18 cellular contexts compared by ENCODE assay signal in genomic region chr4:85398276-85398675, GRCh38.
DNase-seq lines count a peak whose midpoint lies in the region; ATAC-seq and TF ChIP-seq lines count a peak whose summit lies in the region.
"Had no signal": no experiment of that assay in that cellular context is flagged by ENCODE, and none has a peak within 500 bp of the region (broad histone marks: within the 10 kb centered on the region; RNA-seq: fewer than 3 reads in every experiment).

No MANE protein-coding gene starts in this region.

- H3K4me2 ChIP-seq in neural progenitor cell = no peak overlapping the region

- TF ChIP-seq CTCF in gastroesophageal sphincter (IDR thresholded peaks at IDR 0.05) (no peak), neural progenitor cell (IDR thresholded peaks at IDR 0.05) (no peak)

- TF ChIP-seq EP300 in gastroesophageal sphincter (IDR thresholded peaks at IDR 0.05) = no peak

- H3K9me3 ChIP-seq in adipocyte (ENCODE audit: control insufficient read depth, low read length) (no peaks in the 10 kb centered on the region), gastroesophageal sphincter (no peaks in the 10 kb centered on the region), neural progenitor cell (ENCODE audit: low read depth) (no peaks in the 10 kb centered on the region)
- H3K9me3 ChIP-seq: body of pancreas, Peyer's patch, prostate gland, stomach had no signal

- ATAC-seq in gastroesophageal sphincter = peak; percentile 59
- ATAC-seq in activated naive CD8-positive, alpha-beta T cell treated with anti-CD3 and anti-CD28 coated beads, Interleukin-2, amount 50 U/mL, for 24 hours = no peak
- ATAC-seq: body of pancreas; naive thymus-derived CD8-positive, alpha-beta T cell had no signal

- no peaks in the 10 kb centered on the region for H3F3A ChIP-seq in neural progenitor cell (ENCODE audit: low read depth)

- H3K27me3 ChIP-seq in adipocyte (replicated peaks; ENCODE audit: control insufficient read depth, insufficient read depth, low read length) (no peaks in the 10 kb centered on the region), gastroesophageal sphincter (no peaks in the 10 kb centered on the region), neural progenitor cell (no peaks in the 10 kb centered on the region)
- H3K27me3 ChIP-seq: body of pancreas, dorsolateral prefrontal cortex, Peyer's patch, stomach had no signal

- no peak overlapping the region for H3K27ac Mint-ChIP-seq in neural progenitor cell
- no peak overlapping the region for H3K27ac Mint-ChIP-seq in activated naive CD8-positive, alpha-beta T cell treated with anti-CD3 and anti-CD28 coated beads, Interleukin-2, amount 50 U/mL, for 24 hours
- H3K27ac Mint-ChIP-seq: naive thymus-derived CD8-positive, alpha-beta T cell had no signal

- H3K9me3 Mint-ChIP-seq in neural progenitor cell = no peaks in the 10 kb centered on the region
- H3K9me3 Mint-ChIP-seq in activated naive CD8-positive, alpha-beta T cell treated with anti-CD3 and anti-CD28 coated beads, Interleukin-2, amount 50 U/mL, for 24 hours = peaks cover 10% of the 10 kb centered on the region

- TF ChIP-seq POLR2A in gastroesophageal sphincter (IDR thresholded peaks at IDR 0.05) = no peak

- H3K4me1 ChIP-seq in adipocyte (ENCODE audit: control insufficient read depth, insufficient read depth, low read length) (peaks cover 20% of the 10 kb centered on the region), gastroesophageal sphincter (no peaks in the 10 kb centered on the region), neural progenitor cell (no peaks in the 10 kb centered on the region)
- H3K4me1 ChIP-seq: body of pancreas, Peyer's patch, prostate gland, stomach had no signal

- no peaks in the 10 kb centered on the region for H4K20me1 ChIP-seq in neural progenitor cell (ENCODE audit: low read depth)

- H3K4me1 Mint-ChIP-seq in neural progenitor cell = peaks cover 12% of the 10 kb centered on the region
- H3K4me1 Mint-ChIP-seq in activated naive CD8-positive, alpha-beta T cell treated with anti-CD3 and anti-CD28 coated beads, Interleukin-2, amount 50 U/mL, for 24 hours = no peaks in the 10 kb centered on the region
- H3K4me1 Mint-ChIP-seq: naive thymus-derived CD8-positive, alpha-beta T cell had no signal

- no peak overlapping the region for H3K27ac ChIP-seq in gastroesophageal sphincter
- H3K27ac ChIP-seq in neural progenitor cell = no peak overlapping the region
- H3K27ac ChIP-seq: body of pancreas, dorsolateral prefrontal cortex, Peyer's patch, prostate gland, stomach had no signal

- H2AFZ ChIP-seq in neural progenitor cell (replicated peaks) = peak overlapping the region; percentile 46

- no peaks in the 10 kb centered on the region for H3K27me3 Mint-ChIP-seq in neural progenitor cell (ENCODE audit: insufficient read depth, low read depth)
- H3K27me3 Mint-ChIP-seq in activated naive CD8-positive, alpha-beta T cell treated with anti-CD3 and anti-CD28 coated beads, Interleukin-2, amount 50 U/mL, for 24 hours = no peaks in the 10 kb centered on the region
- H3K27me3 Mint-ChIP-seq: naive thymus-derived CD8-positive, alpha-beta T cell had no signal

- peak; percentile 37 for DNase-seq in EH (ENCODE audit: low read depth)
- peak; percentile 72 for DNase-seq in adipocyte (ENCODE audit: low read depth)
- no peak for DNase-seq in neural progenitor cell (ENCODE audit: low spot score)
- no peak for DNase-seq in RPMI8226
- no peak for DNase-seq in mucosa of gallbladder (ENCODE audit: low spot score)
- DNase-seq in NCI-H187 treated with DMSO at 0.1 percent for 48 hours (lab: John Stamatoyannopoulos, UW) = no peak
- DNase-seq in activated naive CD8-positive, alpha-beta T cell treated with anti-CD3 and anti-CD28 coated beads, Interleukin-2, amount 50 U/mL, for 24 hours = no peak
- DNase-seq: activated CD8-positive, alpha-beta memory T cell treated with anti-CD3 and anti-CD28 coated beads, Interleukin-2, amount 50 U/mL, for 4 hours; dorsolateral prefrontal cortex; KBM-7; naive thymus-derived CD8-positive, alpha-beta T cell; NCI-H1092 treated with DMSO at 0.1 percent for 48 hours; Peyer's patch; stimulated activated CD4-positive, alpha-beta T cell treated with anti-CD3 and anti-CD28 coated beads, Interleukin-15, amount 100 ng/mL, for 24 hours; stomach had no signal

- 33 to 80% methylated on average over 1 of the region's 1 CpG for WGBS in gastroesophageal sphincter (ENCODE audit: low coverage in 1 of 2), 2 donors

- H3K4me3 Mint-ChIP-seq in neural progenitor cell = no peak overlapping the region
- H3K4me3 Mint-ChIP-seq in activated naive CD8-positive, alpha-beta T cell treated with anti-CD3 and anti-CD28 coated beads, Interleukin-2, amount 50 U/mL, for 24 hours = no peak overlapping the region
- H3K4me3 Mint-ChIP-seq: naive thymus-derived CD8-positive, alpha-beta T cell had no signal

- no peak overlapping the region for H3K4me3 ChIP-seq in adipocyte (ENCODE audit: low read length)
- H3K4me3 ChIP-seq in gastroesophageal sphincter = no peak overlapping the region
- no peak overlapping the region for H3K4me3 ChIP-seq in neural progenitor cell
- H3K4me3 ChIP-seq: body of pancreas, dorsolateral prefrontal cortex, Peyer's patch, prostate gland, stomach had no signal

- no peak overlapping the region for H3K9ac ChIP-seq in adipocyte (ENCODE audit: low read length)
- no peak overlapping the region for H3K9ac ChIP-seq in neural progenitor cell

- no peaks in the 10 kb centered on the region for H3K79me2 ChIP-seq in neural progenitor cell (ENCODE audit: low read depth)

- H3K36me3 Mint-ChIP-seq in neural progenitor cell = no peaks in the 10 kb centered on the region
- no peaks in the 10 kb centered on the region for H3K36me3 Mint-ChIP-seq in activated naive CD8-positive, alpha-beta T cell treated with anti-CD3 and anti-CD28 coated beads, Interleukin-2, amount 50 U/mL, for 24 hours (ENCODE audit: low read depth)
- H3K36me3 Mint-ChIP-seq: naive thymus-derived CD8-positive, alpha-beta T cell had no signal

- H3K36me3 ChIP-seq in adipocyte (ENCODE audit: control insufficient read depth, insufficient read depth, low read length, severe bottlenecking) = no peaks in the 10 kb centered on the region
- no peaks in the 10 kb centered on the region for H3K36me3 ChIP-seq in gastroesophageal sphincter
- no peaks in the 10 kb centered on the region for H3K36me3 ChIP-seq in neural progenitor cell
- H3K36me3 ChIP-seq: Peyer's patch, prostate gland, stomach had no signal

Comparison
In these comparisons a context has a peak if more than half of its experiments do, and no peak if none do; other contexts are left out.
1. DNase-seq: peak in EH (single experiment) and adipocyte (single experiment); none in neural progenitor cell (single experiment), RPMI8226 (single experiment), mucosa of gallbladder (single experiment), NCI-H187 treated with DMSO at 0.1 percent for 48 hours (single experiment) and activated naive CD8-positive, alpha-beta T cell treated with anti-CD3 and anti-CD28 coated beads, Interleukin-2, amount 50 U/mL, for 24 hours (single experiment).